ENCODE assay signal across 9 cellular contexts in the genomic region with DNA sequence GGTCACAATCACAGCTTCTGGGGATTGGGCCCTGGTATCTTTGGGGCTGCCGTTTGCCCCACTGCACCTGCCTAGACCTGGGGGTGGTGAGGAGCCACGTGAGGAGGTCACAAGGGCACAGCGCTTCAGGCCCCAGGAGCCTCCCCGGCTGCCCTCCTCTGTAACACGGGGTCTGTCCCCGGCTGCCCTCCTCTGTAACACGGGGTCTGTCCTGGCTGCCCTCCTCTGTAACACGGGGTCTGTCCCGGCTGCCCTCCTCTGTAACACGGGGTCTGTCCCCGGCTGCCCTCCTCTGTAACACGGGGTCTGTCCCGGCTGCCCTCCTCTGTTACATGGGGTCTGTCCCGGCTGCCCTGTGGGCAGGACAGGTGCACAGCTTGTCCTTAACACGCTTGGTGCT. TPM values are rescaled to one million over a fixed set of nuclear protein-coding genes. Genes with fewer than 3 reads are reported as not detected.
DNase-seq lines count a peak whose midpoint lies in the region; ATAC-seq and TF ChIP-seq lines count a peak whose summit lies in the region.
"Not testable (repeated sequence)": the region's sequence is repeated elsewhere in the genome, so short reads cannot be mapped to it uniquely, and the experiment has no call there.
"Had no signal": no experiment of that assay in that cellular context is flagged by ENCODE, and none has a peak within 500 bp of the region (broad histone marks: within the 10 kb centered on the region; RNA-seq: fewer than 3 reads in every experiment).

No MANE protein-coding gene starts in this region.

- H3K4me1 ChIP-seq in BLaER1 (peaks cover 99% of the 10 kb centered on the region), neuronal stem cell (ENCODE audit: control insufficient read depth in 2 of 2, insufficient read depth in 1 of 2, low read depth in 1 of 2, low read length in 2 of 2) (peaks cover 46 to 52% of the 10 kb centered on the region in 2 donors), tibial artery (peaks cover 0 to 39% (median 10%) of the 10 kb centered on the region in 4 donors)
- not testable (repeated sequence) for H3K4me1 ChIP-seq in H9 (ENCODE audit: insufficient read depth, low read length)

- H2AFZ ChIP-seq in H9 (ENCODE audit: low read length); neuronal stem cell (ENCODE audit: low read length): not testable (repeated sequence)

- H3K27me3 Mint-ChIP-seq in H9 (ENCODE audit: low read depth); activated T-cell treated with anti-CD3 and anti-CD28 coated beads, Interleukin-2, amount 50 U/mL, for 72 hours (ENCODE audit: low read depth): not testable (repeated sequence)

- H2AK5ac ChIP-seq in H9 (ENCODE audit: insufficient read length, low read length); neuronal stem cell (ENCODE audit: low read depth, low read length): not testable (repeated sequence)

- not testable (repeated sequence) for H3K23ac ChIP-seq in H9 (ENCODE audit: insufficient read length, low read depth, low read length); neuronal stem cell (ENCODE audit: low read depth, low read length, poor library complexity)

- H4K91ac ChIP-seq in H9 (ENCODE audit: insufficient read length, low read depth, low read length); neuronal stem cell (ENCODE audit: low read depth, low read length, poor library complexity): not testable (repeated sequence)

- H3K9me3 Mint-ChIP-seq in H9; activated T-cell treated with anti-CD3 and anti-CD28 coated beads, Interleukin-2, amount 50 U/mL, for 72 hours: not testable (repeated sequence)

- peak overlapping the region; percentile 16; the same call in 1 of the 2 replicates for H3K4me3 ChIP-seq in BLaER1
- H3K4me3 ChIP-seq in coronary artery; neuronal stem cell (ENCODE audit: low read length in 2 of 2); tibial artery: not testable (repeated sequence)

- H3K27me3 ChIP-seq in BLaER1; H9 (ENCODE audit: insufficient read depth, low read length); neuronal stem cell (ENCODE audit: control insufficient read depth in 3 of 3, insufficient read depth in 3 of 3, low read depth in 1 of 3, low read length in 3 of 3); tibial artery: not testable (repeated sequence)

- not testable (repeated sequence) for H3K56ac ChIP-seq in H9 (ENCODE audit: insufficient read length, low read depth, low read length)

- H3K79me2 ChIP-seq in H9 (ENCODE audit: insufficient read depth, low read length), result not testable (repeated sequence)

- peaks cover 21% of the 10 kb centered on the region for H3K36me3 ChIP-seq in BLaER1
- not testable (repeated sequence) for H3K36me3 ChIP-seq in neuronal stem cell (replicated peaks in 1 of 2; ENCODE audit: control insufficient read depth in 2 of 2, insufficient read depth in 2 of 2, low read length in 2 of 2); tibial artery

- peak overlapping the region; percentile 25 to 92 (median 56); a peak in 2 of 7 replicates for H3K27ac Mint-ChIP-seq in H9
- not testable (repeated sequence) for H3K27ac Mint-ChIP-seq in activated T-cell treated with anti-CD3 and anti-CD28 coated beads, Interleukin-2, amount 50 U/mL, for 72 hours

- H3K4me3 Mint-ChIP-seq in H9, result not testable (repeated sequence)
- H3K4me3 Mint-ChIP-seq in activated T-cell treated with anti-CD3 and anti-CD28 coated beads, Interleukin-2, amount 50 U/mL, for 72 hours, result peak overlapping the region; percentile 59 to 93

- not testable (repeated sequence) for H3K23me2 ChIP-seq in H9 (ENCODE audit: insufficient read length, low read depth, low read length, poor library complexity, severe bottlenecking)

- DNase-seq in H9; activated T-cell treated with anti-CD3 and anti-CD28 coated beads, Interleukin-2, amount 50 U/mL, for 72 hours; neuronal stem cell (ENCODE audit: low spot score): not testable (repeated sequence)
- DNase-seq in coronary artery (ENCODE audit: low spot score) (peak; percentile 43), cardiac septum (ENCODE audit: low spot score) (peak; percentile 44), mesenteric fat pad (ENCODE audit: low spot score) (peak; percentile 43), tibial artery (peak; percentile 5 to 60)

- peaks cover 22% of the 10 kb centered on the region for H3K9me3 ChIP-seq in BLaER1
- H3K9me3 ChIP-seq in H9 (ENCODE audit: control insufficient read depth, low read depth, low read length); tibial artery: not testable (repeated sequence)
- H3K9me3 ChIP-seq in neuronal stem cell (replicated peaks in 1 of 2; ENCODE audit: control insufficient read depth in 2 of 2, insufficient read depth in 1 of 2, low read depth in 1 of 2, low read length in 2 of 2), result peaks cover 0 to 15% of the 10 kb centered on the region in 2 donors

- ATAC-seq in activated T-cell treated with anti-CD3 and anti-CD28 coated beads, Interleukin-2, amount 50 U/mL, for 72 hours (replicated peaks in 1 of 2), result not testable (repeated sequence)

- H3K4me1 Mint-ChIP-seq in H9, result peaks cover 44 to 66% of the 10 kb centered on the region in 2 experiments
- H3K4me1 Mint-ChIP-seq in activated T-cell treated with anti-CD3 and anti-CD28 coated beads, Interleukin-2, amount 50 U/mL, for 72 hours (ENCODE audit: low read depth), result peaks cover 58% of the 10 kb centered on the region

- H3K36me3 Mint-ChIP-seq in H9 (ENCODE audit: insufficient read depth in 1 of 3, low read depth in 3 of 3); activated T-cell treated with anti-CD3 and anti-CD28 coated beads, Interleukin-2, amount 50 U/mL, for 72 hours (ENCODE audit: insufficient read depth in 2 of 2): not testable (repeated sequence)

- not testable (repeated sequence) for H2BK5ac ChIP-seq in H9 (ENCODE audit: insufficient read length, low read length); neuronal stem cell (ENCODE audit: low read length)

- intact Hi-C loops in cardiac septum (cut with DNase I); tibial artery (cut with DNase I; ENCODE audit: low total_unique reads): not testable (repeated sequence)

- not testable (repeated sequence) for H3K79me1 ChIP-seq in H9 (ENCODE audit: insufficient read depth, low read depth, low read length, poor library complexity, severe bottlenecking)
- H3K79me1 ChIP-seq in neuronal stem cell (ENCODE audit: low read depth, low read length), result peaks cover 12% of the 10 kb centered on the region

- not testable (repeated sequence) for TF ChIP-seq CTCF in H9 (conservative IDR thresholded peaks at IDR 0.05); coronary artery (IDR thresholded peaks at IDR 0.05); tibial artery (IDR thresholded peaks at IDR 0.05)

- not testable (repeated sequence) for H3K4ac ChIP-seq in H9 (ENCODE audit: low read depth, low read length); neuronal stem cell (ENCODE audit: low read length)

- not testable (repeated sequence) for H3T11ph ChIP-seq in H9 (ENCODE audit: low read length)

- not testable (repeated sequence) for H4K8ac ChIP-seq in H9 (replicated peaks; ENCODE audit: insufficient read length, low read depth, low read length); neuronal stem cell (ENCODE audit: low read depth, low read length)

- H2BK120ac ChIP-seq in H9 (ENCODE audit: low read depth, low read length, poor library complexity, severe bottlenecking); neuronal stem cell (ENCODE audit: low read depth, low read length): not testable (repeated sequence)

- not testable (repeated sequence) for H4K5ac ChIP-seq in H9 (ENCODE audit: insufficient read length, low read depth, low read length)

- H3K14ac ChIP-seq in H9 (ENCODE audit: insufficient read depth, low read length); neuronal stem cell (ENCODE audit: low read length): not testable (repeated sequence)

- H2BK20ac ChIP-seq in H9 (ENCODE audit: low read depth, low read length, poor library complexity, severe bottlenecking), result not testable (repeated sequence)

- H4K20me1 ChIP-seq in BLaER1, result peaks cover 75% of the 10 kb centered on the region
- H4K20me1 ChIP-seq in H9 (ENCODE audit: control insufficient read depth, insufficient read depth, insufficient read length), result not testable (repeated sequence)

- H2BK12ac ChIP-seq in H9 (ENCODE audit: insufficient read length, low read depth, low read length); neuronal stem cell (ENCODE audit: low read length): not testable (repeated sequence)

- H3K27ac ChIP-seq in BLaER1, result peak overlapping the region; percentile 99
- H3K27ac ChIP-seq in H9 (ENCODE audit: insufficient read length, low read depth, low read length); coronary artery; neuronal stem cell (replicated peaks; ENCODE audit: low read length); tibial artery: not testable (repeated sequence)

- H3K18ac ChIP-seq in H9 (ENCODE audit: insufficient read length, low read depth, low read length); neuronal stem cell (ENCODE audit: low read length): not testable (repeated sequence)

- no CpG with 5 or more reads among the region's 15 CpGs for WGBS in H9 (ENCODE audit: extremely low coverage, insufficient read length, low lambda C conversion rate)
- WGBS in neuronal stem cell (ENCODE audit: extremely low coverage in 2 of 2, insufficient read length in 2 of 2, insufficient replicate concordance in 1 of 2), 2 donors, result no CpG with 5 or more reads among the region's 15 CpGs

- not testable (repeated sequence) for H2BK15ac ChIP-seq in H9 (ENCODE audit: low read depth, low read length); neuronal stem cell (ENCODE audit: low read length)

- H3K4me2 ChIP-seq in BLaER1, result peak overlapping the region; percentile 96
- H3K4me2 ChIP-seq in H9 (ENCODE audit: insufficient read depth, insufficient read length, low read length); neuronal stem cell (ENCODE audit: insufficient read depth, low read length, poor library complexity, severe bottlenecking): not testable (repeated sequence)

- H3K9ac ChIP-seq in BLaER1 (peak overlapping the region; percentile 41), neuronal stem cell (ENCODE audit: low read depth, low read length, poor library complexity) (peak overlapping the region; percentile 22)
- H3K9ac ChIP-seq in H9 (ENCODE audit: extremely low read depth, insufficient read length, low read length), result not testable (repeated sequence)

RNA-seq across cellular contexts. Expression of gene RGS12, which starts 8.1 kb away (rescaled TPM):
- total RNA-seq in H9 (2021), result 14.0 and 16.9 TPM in 2 replicates
- 10 to 100 TPM; 16.9 to 18.5 TPM for total RNA-seq in activated T-cell treated with anti-CD3 and anti-CD28 coated beads, Interleukin-2, amount 50 U/mL, for 72 hours
- 19.1 TPM for total RNA-seq in cardiac septum
- total RNA-seq in mesenteric fat pad, result 26.3 TPM
- polyA plus RNA-seq in neuronal stem cell (2013, experiment 1 of 2), result 26.5 TPM
- polyA plus RNA-seq in neuronal stem cell (2013, experiment 2 of 2), result 27.6 TPM

RNA-seq across cellular contexts. Expression of gene MSANTD1, which starts 51.9 kb away (rescaled TPM):
- total RNA-seq in H9 (2021) (0.83 and 0.86 TPM in 2 replicates), cardiac septum (1.1 TPM), mesenteric fat pad (0.80 TPM)
- 1 to 10 TPM; 2.4 to 2.5 TPM for total RNA-seq in activated T-cell treated with anti-CD3 and anti-CD28 coated beads, Interleukin-2, amount 50 U/mL, for 72 hours
- 0.13 TPM for polyA plus RNA-seq in neuronal stem cell (2013, experiment 1 of 2)
- polyA plus RNA-seq in neuronal stem cell (2013, experiment 2 of 2), result 0.12 TPM
- polyA plus RNA-seq: CD14-positive monocyte had no signal
